2 cellular contexts compared by ENCODE assay signal in the genomic region with DNA sequence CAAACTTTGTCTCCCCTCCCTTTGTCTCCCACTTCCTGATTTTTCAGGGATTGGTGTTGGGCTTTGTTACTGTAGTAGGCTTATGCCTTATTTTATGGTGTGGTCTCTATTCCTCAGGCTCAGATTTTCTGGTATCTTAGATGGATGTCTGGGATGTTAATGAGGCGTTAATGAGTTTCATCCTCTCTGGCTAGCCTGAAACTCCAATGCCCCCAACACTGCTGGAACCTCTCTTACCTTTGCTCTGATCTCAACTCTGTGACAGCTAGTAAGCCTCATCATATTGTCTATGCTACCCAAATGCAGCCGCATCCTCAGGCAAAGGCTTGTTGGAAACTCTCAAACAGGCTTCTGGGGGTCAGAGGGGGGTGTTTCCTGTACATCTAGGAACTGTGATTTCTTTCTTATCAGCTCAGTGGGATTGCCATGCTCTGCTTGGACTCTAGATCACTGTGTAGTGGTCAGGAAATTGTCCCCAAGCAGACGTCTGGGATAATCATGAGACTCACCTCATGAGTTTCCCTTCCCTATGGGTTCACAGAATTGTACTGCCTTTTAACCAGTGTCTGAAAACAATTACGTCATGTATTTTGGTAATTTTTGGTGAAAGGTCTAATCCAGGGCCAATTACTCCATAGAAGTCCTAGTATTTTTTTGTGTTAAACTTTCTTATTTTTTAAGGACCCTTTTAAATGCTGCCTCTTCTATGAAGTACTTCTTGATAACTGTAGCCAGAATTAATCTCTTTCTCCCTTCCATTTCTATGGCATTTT.
TF ChIP-seq lines count a peak whose summit lies in the region.

No MANE protein-coding gene starts in this region.

TF ChIP-seq in HepG2, 621 proteins besides CTCF, POLR2A, EP300 and RAD21:
- TF ChIP-seq ZBTB1 (CRISPR knock-in tag; IDR thresholded peaks at IDR 0.05; ENCODE audit: borderline replicate concordance) (no peak), ATF7 (IDR thresholded peaks at IDR 0.05) (peak; percentile 96), ATF7 (CRISPR knock-in tag; IDR thresholded peaks at IDR 0.05) (no peak)

TF ChIP-seq in K562, 482 proteins besides CTCF, POLR2A, EP300 and RAD21:
- TF ChIP-seq GABPA (tag; conservative IDR thresholded peaks at IDR 0.05; ENCODE audit: low read depth) (no peak), GTF2F1 (IDR thresholded peaks at IDR 0.05; ENCODE audit: low read depth, low read length) (no peak), SPI1 (IDR thresholded peaks at IDR 0.05; ENCODE audit: borderline replicate concordance, low read depth, low read length) (peak; percentile 54; the same call in 1 of the 2 replicates)
- TF ChIP-seq, protein P1, sequence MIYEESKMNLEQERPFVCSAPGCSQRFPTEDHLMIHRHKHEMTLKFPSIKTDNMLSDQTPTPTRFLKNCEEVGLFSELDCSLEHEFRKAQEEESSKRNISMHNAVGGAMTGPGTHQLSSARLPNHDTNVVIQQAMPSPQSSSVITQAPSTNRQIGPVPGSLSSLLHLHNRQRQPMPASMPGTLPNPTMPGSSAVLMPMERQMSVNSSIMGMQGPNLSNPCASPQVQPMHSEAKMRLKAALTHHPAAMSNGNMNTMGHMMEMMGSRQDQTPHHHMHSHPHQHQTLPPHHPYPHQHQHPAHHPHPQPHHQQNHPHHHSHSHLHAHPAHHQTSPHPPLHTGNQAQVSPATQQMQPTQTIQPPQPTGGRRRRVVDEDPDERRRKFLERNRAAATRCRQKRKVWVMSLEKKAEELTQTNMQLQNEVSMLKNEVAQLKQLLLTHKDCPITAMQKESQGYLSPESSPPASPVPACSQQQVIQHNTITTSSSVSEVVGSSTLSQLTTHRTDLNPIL (CRISPR knock-in tag; IDR thresholded peaks at IDR 0.05), result no peak
